8 cellular contexts compared by ENCODE assay signal in the genomic region with DNA sequence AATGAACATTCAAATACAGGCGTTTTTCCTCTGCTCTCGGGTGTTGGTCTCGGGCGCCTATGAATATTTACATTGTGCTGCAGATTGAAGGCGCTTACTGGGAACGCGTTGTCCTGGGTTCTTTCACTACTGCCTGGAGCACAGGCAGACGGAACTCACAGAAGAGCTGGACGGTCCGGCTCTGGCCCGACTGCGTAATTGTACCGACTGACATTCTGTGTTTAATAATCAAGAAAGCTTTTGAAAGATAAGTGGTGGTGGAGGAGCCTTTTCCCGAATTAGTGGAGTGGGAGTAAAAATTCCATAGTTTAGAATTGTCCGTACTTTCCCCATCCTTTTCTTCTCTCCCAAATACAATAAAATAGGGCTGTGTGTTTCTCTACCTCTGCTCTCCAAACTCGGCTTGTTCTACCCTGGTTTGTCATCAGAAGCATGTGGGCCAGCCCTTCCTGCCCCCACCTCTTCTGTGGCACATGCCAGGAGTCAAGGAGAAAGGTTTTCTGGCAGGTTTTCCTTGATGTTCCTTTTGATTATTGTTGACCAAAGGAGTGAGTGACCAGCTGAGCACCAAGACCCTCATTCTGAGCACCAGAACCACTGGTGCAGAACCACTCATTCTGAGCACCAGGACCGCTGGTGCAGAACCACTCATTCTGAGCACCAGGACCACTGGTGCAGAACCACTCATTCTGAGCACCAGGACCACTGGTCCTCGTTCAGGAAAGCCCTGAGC. TPM values are rescaled to one million over a fixed set of nuclear protein-coding genes. Genes with fewer than 3 reads are reported as not detected.
DNase-seq lines count a peak whose midpoint lies in the region; ATAC-seq and TF ChIP-seq lines count a peak whose summit lies in the region.

No MANE protein-coding gene starts in this region.

- H3K27ac Mint-ChIP-seq in activated CD4-positive, alpha-beta T cell treated with anti-CD3 and anti-CD28 coated beads, Interleukin-2, amount 10 ng/mL, durations not matched to agents 24 days and 14 days: no peak overlapping the region

- H3K27me3 ChIP-seq in adipocyte (replicated peaks; ENCODE audit: control insufficient read depth, insufficient read depth, low read length) (peaks cover 24% of the 10 kb centered on the region), kidney epithelial cell (ENCODE audit: control insufficient read depth, insufficient read depth, low read length) (peaks cover 19% of the 10 kb centered on the region), thoracic aorta (replicated peaks; ENCODE audit: insufficient read depth) (no peaks in the 10 kb centered on the region)

- H3K4me3 Mint-ChIP-seq in activated CD4-positive, alpha-beta T cell treated with anti-CD3 and anti-CD28 coated beads, Interleukin-2, amount 10 ng/mL, durations not matched to agents 24 days and 14 days: peak overlapping the region; percentile 74

- H3K9ac ChIP-seq in adipocyte (ENCODE audit: low read length): peak overlapping the region; percentile 54

- H3K9me3 Mint-ChIP-seq in activated CD4-positive, alpha-beta T cell treated with anti-CD3 and anti-CD28 coated beads, Interleukin-2, amount 10 ng/mL, durations not matched to agents 24 days and 14 days: no peaks in the 10 kb centered on the region

- H3K27ac ChIP-seq in thoracic aorta: no peak overlapping the region

- peaks cover 65% of the 10 kb centered on the region for H3K27me3 Mint-ChIP-seq in activated CD4-positive, alpha-beta T cell treated with anti-CD3 and anti-CD28 coated beads, Interleukin-2, amount 10 ng/mL, durations not matched to agents 24 days and 14 days

- H3K9me3 ChIP-seq in adipocyte (ENCODE audit: control insufficient read depth, low read length): no peaks in the 10 kb centered on the region
- H3K9me3 ChIP-seq in thoracic aorta: no peaks in the 10 kb centered on the region

- ATAC-seq in thoracic aorta (ENCODE audit: insufficient number of reproducible peaks, low FRiP score, low read depth) (no peak), GM21423 (IDR thresholded peaks at IDR 0.05; ENCODE audit: unreplicated experiment) (no peak), GM19035 (IDR thresholded peaks at IDR 0.05; ENCODE audit: unreplicated experiment) (no peak)

- peaks cover 14% of the 10 kb centered on the region for H3K4me1 Mint-ChIP-seq in activated CD4-positive, alpha-beta T cell treated with anti-CD3 and anti-CD28 coated beads, Interleukin-2, amount 10 ng/mL, durations not matched to agents 24 days and 14 days

- no peak for DNase-seq in activated CD4-positive, alpha-beta T cell treated with anti-CD3 and anti-CD28 coated beads, Interleukin-2, amount 10 ng/mL, durations not matched to agents 24 days and 14 days
- DNase-seq in activated CD4-positive, alpha-beta T cell treated with anti-CD3 and anti-CD28 coated beads, Interleukin-2, amount 50 U/mL, for 4 hours: no peak
- DNase-seq in adipocyte (ENCODE audit: low read depth) (peak; percentile 57), kidney epithelial cell (ENCODE audit: low read depth) (no peak), thoracic aorta (ENCODE audit: low spot score) (no peak)
- DNase-seq in stimulated activated CD4-positive, alpha-beta T cell treated with anti-CD3 and anti-CD28 coated beads, Interleukin-12 subunit alpha, Interleukin-12 subunit beta, amount 100 ng/mL, for 4 hours: no peak

- intact Hi-C loops in activated CD4-positive, alpha-beta T cell treated with anti-CD3 and anti-CD28 coated beads, Interleukin-2, amount 10 ng/mL, durations not matched to agents 24 days and 14 days (cut with micrococcal nuclease): loop anchor here (5.0 kb wide), 1 partner anchor 161 kb away; a partner anchor contains a TSS

- no peaks in the 10 kb centered on the region for H3K36me3 ChIP-seq in adipocyte (ENCODE audit: control insufficient read depth, insufficient read depth, low read length, severe bottlenecking)
- no peaks in the 10 kb centered on the region for H3K36me3 ChIP-seq in kidney epithelial cell (ENCODE audit: control insufficient read depth, insufficient read depth, low read length)
- H3K36me3 ChIP-seq in thoracic aorta: no peaks in the 10 kb centered on the region

- TF ChIP-seq CTCF in kidney epithelial cell (IDR thresholded peaks at IDR 0.05; ENCODE audit: insufficient read depth, low read length, poor library complexity, severe bottlenecking) (no peak), thoracic aorta (IDR thresholded peaks at IDR 0.05) (no peak)

- H3K4me1 ChIP-seq in adipocyte (ENCODE audit: control insufficient read depth, insufficient read depth, low read length): peaks cover 5% of the 10 kb centered on the region
- peaks cover 6 to 23% of the 10 kb centered on the region in 2 donors for H3K4me1 ChIP-seq in thoracic aorta (ENCODE audit: control insufficient read depth in 1 of 2, low read depth in 2 of 2)

- H3K4me3 ChIP-seq in adipocyte (ENCODE audit: low read length) (peak overlapping the region; percentile 76), kidney epithelial cell (ENCODE audit: low read depth, low read length) (peak overlapping the region; percentile 47), thoracic aorta (peak overlapping the region; percentile 80)

- peaks cover 1% of the 10 kb centered on the region for H3K36me3 Mint-ChIP-seq in activated CD4-positive, alpha-beta T cell treated with anti-CD3 and anti-CD28 coated beads, Interleukin-2, amount 10 ng/mL, durations not matched to agents 24 days and 14 days (ENCODE audit: low read depth)

RNA-seq across cellular contexts. Expression of a gene that starts 2.3 kb away (rescaled TPM):
- 0.05 TPM in 2 replicates for total RNA-seq in activated CD4-positive, alpha-beta T cell treated with anti-CD3 and anti-CD28 coated beads, Interleukin-2, amount 10 ng/mL, durations not matched to agents 24 days and 14 days
- total RNA-seq in kidney epithelial cell: 3.1 and 3.7 TPM in 2 replicates
- total RNA-seq in thoracic aorta: under 1 TPM; 0.27 to 0.35 TPM
